In the genomic region with DNA sequence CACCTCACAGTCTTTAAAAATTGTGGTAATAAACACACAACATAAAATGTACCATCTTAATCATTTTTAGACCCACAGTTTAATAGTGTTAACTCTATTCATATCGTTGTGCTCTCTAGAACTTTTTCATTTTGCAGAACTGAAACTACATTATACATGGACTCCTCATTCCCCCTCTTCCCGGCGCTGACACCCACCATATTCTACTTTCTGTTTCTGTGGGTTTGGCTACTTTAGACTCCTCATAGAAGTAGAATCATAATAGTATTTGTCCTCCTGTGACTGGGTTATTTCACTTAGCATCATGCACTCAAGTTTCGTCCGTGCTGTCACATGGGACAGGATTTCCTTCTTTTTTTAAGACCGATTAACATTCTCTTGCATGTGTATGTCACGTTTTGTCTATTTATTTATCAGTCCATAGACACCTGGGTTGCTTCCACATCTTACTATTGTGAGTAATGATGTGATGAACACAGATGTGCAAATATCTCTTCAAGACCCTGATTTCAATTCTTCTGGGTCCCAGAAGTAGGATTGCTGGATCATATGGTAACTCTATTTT, we compare ENCODE assay signal across 15 cellular contexts.
DNase-seq lines count a peak whose midpoint lies in the region; ATAC-seq and TF ChIP-seq lines count a peak whose summit lies in the region.
"Had no signal": no experiment of that assay in that cellular context is flagged by ENCODE, and none has a peak within 500 bp of the region (broad histone marks: within the 10 kb centered on the region; RNA-seq: fewer than 3 reads in every experiment).

No MANE protein-coding gene starts in this region.

- DNase-seq in A172 (ENCODE audit: low spot score) (no peak), left lobe of liver (ENCODE audit: low spot score) (no peak), amniotic stem cell (lab: John Stamatoyannopoulos, UW) (no peak), glomerular visceral epithelial cell (ENCODE audit: extremely low spot score) (no peak)
- DNase-seq: activated CD8-positive, alpha-beta memory T cell treated with anti-CD3 and anti-CD28 coated beads for 24 hours; activated naive CD4-positive, alpha-beta T cell treated with anti-CD3 and anti-CD28 coated beads, Interleukin-2, amount 50 U/mL, for 16 hours; central memory CD4-positive, alpha-beta T cell; NCI-H2171 treated with DMSO at 0.1 percent for 48 hours; testis had no signal

- TF ChIP-seq CTCF in VCaP (conservative IDR thresholded peaks at IDR 0.05) = no peak

- peak; percentile 63 for ATAC-seq in GM18870 (IDR thresholded peaks at IDR 0.05; ENCODE audit: unreplicated experiment)
- peak; percentile 66 for ATAC-seq in GM21717 (IDR thresholded peaks at IDR 0.05; ENCODE audit: unreplicated experiment)
- peak; percentile 90 for ATAC-seq in HG03175 (IDR thresholded peaks at IDR 0.05; ENCODE audit: unreplicated experiment)
- no peak for ATAC-seq in left lobe of liver

- H3K27ac ChIP-seq in VCaP = peak overlapping the region; percentile 94
- H3K27ac ChIP-seq: hepatocyte, neutrophil, testis had no signal
